In genomic region chr10:25565570-25565969, GRCh38 we compare ENCODE assay signal across 16 cellular contexts.
DNase-seq lines count a peak whose midpoint lies in the region; ATAC-seq and TF ChIP-seq lines count a peak whose summit lies in the region.
"Had no signal": no experiment of that assay in that cellular context is flagged by ENCODE, and none has a peak within 500 bp of the region (broad histone marks: within the 10 kb centered on the region; RNA-seq: fewer than 3 reads in every experiment).

No MANE protein-coding gene starts in this region.

- no peaks in the 10 kb centered on the region for H3K4me1 ChIP-seq in endodermal cell (ENCODE audit: control insufficient read depth, insufficient read depth, low read length)
- H3K4me1 ChIP-seq in transverse colon: no peaks in the 10 kb centered on the region
- H3K4me1 ChIP-seq: A549 had no signal

- no peaks in the 10 kb centered on the region for H3K27me3 ChIP-seq in WERI-Rb-1 (ENCODE audit: insufficient read depth, low read depth, severe bottlenecking)
- no peaks in the 10 kb centered on the region for H3K27me3 ChIP-seq in endodermal cell (ENCODE audit: control insufficient read depth, insufficient read depth, low read length, poor library complexity, severe bottlenecking)
- H3K27me3 ChIP-seq in transverse colon: no peaks in the 10 kb centered on the region

- H3K27ac ChIP-seq in WERI-Rb-1: no peak overlapping the region
- H3K27ac ChIP-seq in endodermal cell (ENCODE audit: low read depth, low read length): no peak overlapping the region
- H3K27ac ChIP-seq in transverse colon: no peak overlapping the region
- H3K27ac ChIP-seq: A549, HL-60 had no signal

- H3K4me3 ChIP-seq in WERI-Rb-1 (ENCODE audit: low read depth, low read length) (no peak overlapping the region), endodermal cell (ENCODE audit: low read length) (no peak overlapping the region), transverse colon (no peak overlapping the region)
- H3K4me3 ChIP-seq: A549 had no signal

- TF ChIP-seq POLR2A in transverse colon (IDR thresholded peaks at IDR 0.05): no peak

- in situ Hi-C loops in transverse colon (cut with MboI; ENCODE audit: low pct_ligation_motif_present in 1 of 4, low pct_unique_long_range_greater_than_20kb in 1 of 4, low sequenced_read_pairs in 3 of 4): no loop called here

- H3K27ac Mint-ChIP-seq in endodermal cell (no peak overlapping the region), neural crest cell (ENCODE audit: unreplicated experiment) (peak overlapping the region; percentile 21)
- H3K27ac Mint-ChIP-seq in activated CD4-positive, alpha-beta T cell treated with anti-CD3 and anti-CD28 coated beads, Interleukin-2, amount 10 ng/mL, durations not matched to agents 7 days and 5 days: no peak overlapping the region
- H3K27ac Mint-ChIP-seq: CD14-positive monocyte; CD8-positive, alpha-beta memory T cell; HFFc6 had no signal

- H3K36me3 ChIP-seq in WERI-Rb-1 (no peaks in the 10 kb centered on the region), endodermal cell (ENCODE audit: control insufficient read depth, insufficient read depth, low read length) (no peaks in the 10 kb centered on the region), transverse colon (no peaks in the 10 kb centered on the region)

- H3K9me3 Mint-ChIP-seq in endodermal cell (no peaks in the 10 kb centered on the region), neural crest cell (peaks cover 2% of the 10 kb centered on the region)
- H3K9me3 Mint-ChIP-seq in activated CD4-positive, alpha-beta T cell treated with anti-CD3 and anti-CD28 coated beads, Interleukin-2, amount 10 ng/mL, durations not matched to agents 7 days and 5 days: no peaks in the 10 kb centered on the region

- H3K4me1 Mint-ChIP-seq in endodermal cell: peaks cover 26% of the 10 kb centered on the region
- H3K4me1 Mint-ChIP-seq in neural crest cell: no peaks in the 10 kb centered on the region
- H3K4me1 Mint-ChIP-seq in activated CD4-positive, alpha-beta T cell treated with anti-CD3 and anti-CD28 coated beads, Interleukin-2, amount 10 ng/mL, durations not matched to agents 7 days and 5 days: no peaks in the 10 kb centered on the region
- H3K4me1 Mint-ChIP-seq: CD14-positive monocyte; CD8-positive, alpha-beta memory T cell had no signal

- 69 to 81% methylated on average over 5 to 7 of the region's 7 CpGs for WGBS in endodermal cell (ENCODE audit: insufficient coverage in 1 of 2, insufficient read length in 1 of 2), 2 experiments
- 57 to 59% methylated on average over 7 of the region's 7 CpGs for WGBS in transverse colon (ENCODE audit: low coverage in 1 of 2), 2 donors

- ATAC-seq in HG03457 (IDR thresholded peaks at IDR 0.05; ENCODE audit: unreplicated experiment) (no peak), HG03280 (IDR thresholded peaks at IDR 0.05; ENCODE audit: unreplicated experiment) (no peak)
- ATAC-seq: A549 had no signal

- no peak overlapping the region for H3K4me3 Mint-ChIP-seq in endodermal cell
- H3K4me3 Mint-ChIP-seq in neural crest cell: no peak overlapping the region
- H3K4me3 Mint-ChIP-seq in activated CD4-positive, alpha-beta T cell treated with anti-CD3 and anti-CD28 coated beads, Interleukin-2, amount 10 ng/mL, durations not matched to agents 7 days and 5 days: no peak overlapping the region
- H3K4me3 Mint-ChIP-seq: CD14-positive monocyte; CD8-positive, alpha-beta memory T cell; HFFc6 had no signal

- POLR2A ChIA-PET in activated CD4-positive, alpha-beta T cell treated with anti-CD3 and anti-CD28 coated beads, Interleukin-2, amount 10 ng/mL, durations not matched to agents 7 days and 5 days (lab: Charles Lee): no interaction called here

- H3K27me3 Mint-ChIP-seq in endodermal cell (ENCODE audit: insufficient read depth): peaks cover 15% of the 10 kb centered on the region
- H3K27me3 Mint-ChIP-seq in neural crest cell (ENCODE audit: low read depth): no peaks in the 10 kb centered on the region
- no peaks in the 10 kb centered on the region for H3K27me3 Mint-ChIP-seq in activated CD4-positive, alpha-beta T cell treated with anti-CD3 and anti-CD28 coated beads, Interleukin-2, amount 10 ng/mL, durations not matched to agents 7 days and 5 days

- no peak for TF ChIP-seq EP300 in transverse colon (IDR thresholded peaks at IDR 0.05; ENCODE audit: low read depth)

- H3K9ac ChIP-seq in endodermal cell (ENCODE audit: extremely low read depth, low read length, poor library complexity, severe bottlenecking): no peak overlapping the region

- no peaks in the 10 kb centered on the region for H3K36me3 Mint-ChIP-seq in endodermal cell (ENCODE audit: low read depth)
- no peaks in the 10 kb centered on the region for H3K36me3 Mint-ChIP-seq in neural crest cell (ENCODE audit: low read depth)
- no peaks in the 10 kb centered on the region for H3K36me3 Mint-ChIP-seq in activated CD4-positive, alpha-beta T cell treated with anti-CD3 and anti-CD28 coated beads, Interleukin-2, amount 10 ng/mL, durations not matched to agents 7 days and 5 days (ENCODE audit: low read depth)
- H3K36me3 Mint-ChIP-seq: CD14-positive monocyte; CD8-positive, alpha-beta memory T cell had no signal

- H3K9me3 ChIP-seq in WERI-Rb-1 (ENCODE audit: severe bottlenecking) (no peaks in the 10 kb centered on the region), endodermal cell (ENCODE audit: control insufficient read depth, low read length) (no peaks in the 10 kb centered on the region), transverse colon (no peaks in the 10 kb centered on the region)
- H3K9me3 ChIP-seq: A549, Caco-2 had no signal

- TF ChIP-seq CTCF in WERI-Rb-1 (IDR thresholded peaks at IDR 0.05; ENCODE audit: low read depth, low read length): no peak
- TF ChIP-seq CTCF in endodermal cell (conservative IDR thresholded peaks at IDR 0.05): no peak
- no peak for TF ChIP-seq CTCF in neural crest cell (conservative IDR thresholded peaks at IDR 0.05)
- no peak for TF ChIP-seq CTCF in transverse colon (IDR thresholded peaks at IDR 0.05)

- intact Hi-C loops in transverse colon (cut with DNase I; ENCODE audit: low total_unique reads): no loop called here

- CTCF ChIA-PET in activated CD4-positive, alpha-beta T cell treated with anti-CD3 and anti-CD28 coated beads, Interleukin-2, amount 10 ng/mL, durations not matched to agents 7 days and 5 days (lab: Charles Lee): interaction anchor here (0.8 kb wide), 1 partner anchor 11 kb away, joined by 4 read pairs; no protein-coding TSS in a partner anchor

- DNase-seq in WERI-Rb-1: peak; percentile 8
- DNase-seq in endodermal cell: peak; percentile 55
- DNase-seq in neural crest cell (ENCODE audit: low read depth, low spot score): no peak
- DNase-seq in transverse colon: no peak
- no peak for DNase-seq in activated CD4-positive, alpha-beta T cell treated with anti-CD3 and anti-CD28 coated beads, Interleukin-2, amount 10 ng/mL, durations not matched to agents 7 days and 5 days
- DNase-seq: Caco-2; CD8-positive, alpha-beta memory T cell; DND-41; GDM1; HCEC 1CT; HFFc6 had no signal

Comparison
In these comparisons a context has a peak if more than half of its experiments do, and no peak if none do; other contexts are left out.
1. DNase-seq: peak in WERI-Rb-1 (single experiment) and endodermal cell (single experiment); none in neural crest cell (single experiment), transverse colon (single experiment) and activated CD4-positive, alpha-beta T cell treated with anti-CD3 and anti-CD28 coated beads, Interleukin-2, amount 10 ng/mL, durations not matched to agents 7 days and 5 days (single experiment).